Comparison of ENCODE assay signal across 17 cellular contexts in the genomic region with DNA sequence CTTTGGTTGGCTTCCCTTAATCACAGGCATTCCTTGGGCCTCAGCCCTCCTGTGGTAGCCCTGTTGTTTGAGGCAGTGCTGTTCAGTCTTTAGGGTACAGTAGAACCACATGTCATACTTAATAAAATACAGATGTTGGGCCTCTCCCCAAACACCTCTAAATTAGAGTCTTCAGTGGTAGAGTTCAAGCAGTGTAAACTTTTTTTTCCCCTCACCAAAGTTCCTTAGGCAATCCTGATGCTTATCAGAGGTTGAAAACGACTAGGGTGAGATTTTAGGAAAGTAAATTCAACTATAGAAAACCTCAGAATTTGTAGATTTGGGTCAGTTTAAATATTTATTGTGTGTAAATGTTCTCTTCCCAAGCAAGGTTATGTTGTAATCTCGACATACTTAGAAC.
"Had no signal": no experiment of that assay in that cellular context is flagged by ENCODE, and none has a peak within 500 bp of the region (broad histone marks: within the 10 kb centered on the region; RNA-seq: fewer than 3 reads in every experiment).

No MANE protein-coding gene starts in this region.

- DNase-seq: activated CD4-positive, alpha-beta T cell treated with anti-CD3 and anti-CD28 coated beads, Interleukin-2, amount 50 U/mL, for 1 hour; activated effector memory CD4-positive, alpha-beta T cell treated with Interleukin-2 at 50 U/mL for 16 hours; amniotic stem cell; effector CD8-positive, alpha-beta T cell; left colon; midbrain; stimulated activated CD4-positive, alpha-beta T cell treated with anti-CD3 and anti-CD28 coated beads, Interleukin-12 subunit alpha, Interleukin-12 subunit beta, amount 100 ng/mL, for 4 hours; stimulated activated CD4-positive, alpha-beta T cell treated with anti-CD3 and anti-CD28 coated beads, Interleukin-2, amount 100 ng/mL, for 24 hours; T1000 had no signal

- H3K4me3 ChIP-seq: body of pancreas, coronary artery, gastroesophageal sphincter, lung, vagina had no signal

- H3K9me3 Mint-ChIP-seq: activated naive CD4-positive, alpha-beta T cell treated with anti-CD3 and anti-CD28 coated beads, Interleukin-2, amount 50 U/mL, for 72 hours had no signal

- H3K27ac ChIP-seq: body of pancreas, coronary artery, gastroesophageal sphincter, parathyroid adenoma had no signal

- ATAC-seq: activated CD4-positive, CD25-positive, alpha-beta regulatory T cell treated with anti-CD3 and anti-CD28 coated beads, Interleukin-2, amount 50 U/mL, for 24 hours; activated naive CD4-positive, alpha-beta T cell treated with anti-CD3 and anti-CD28 coated beads, Interleukin-2, amount 50 U/mL, for 72 hours; body of pancreas; gastroesophageal sphincter; left colon had no signal
